8 cellular contexts compared by ENCODE assay signal in genomic region chr14:20989787-20990600, GRCh38. TPM values are rescaled to one million over a fixed set of nuclear protein-coding genes. Genes with fewer than 3 reads are reported as not detected.
A peak's percentile ranks its signal among the peaks of the same experiment; 100 is the strongest.
DNase-seq lines count a peak whose midpoint lies in the region; ATAC-seq and TF ChIP-seq lines count a peak whose summit lies in the region.

Gene METTL17, plus strand, starts transcription at chr14:20989980. Its CDS starts 23 bp downstream, at chr14:20990003.

- no peaks in the 10 kb centered on the region for H4K20me1 ChIP-seq in GM23248 (ENCODE audit: insufficient read depth)

- H3K27ac ChIP-seq in GM23248, result peak within 1 kb of the TSS; percentile 68
- H3K27ac ChIP-seq in RWPE1, result peak within 1 kb of the TSS; percentile 89

- peaks cover 5% of the 10 kb centered on the region for H3K4me1 Mint-ChIP-seq in activated T-helper 17 cell treated with anti-CD3 and anti-CD28 coated beads, Interleukin-2, amount 50 U/mL, for 72 hours
- peaks cover 15 to 42% (median 30%) of the 10 kb centered on the region in 4 donors for H3K4me1 Mint-ChIP-seq in naive thymus-derived CD8-positive, alpha-beta T cell

- no peaks in the 10 kb centered on the region for H3K9me2 ChIP-seq in GM23248 (ENCODE audit: insufficient read depth)

- H3K27ac Mint-ChIP-seq in activated T-helper 17 cell treated with anti-CD3 and anti-CD28 coated beads, Interleukin-2, amount 50 U/mL, for 72 hours, result peak within 1 kb of the TSS; percentile 91
- H3K27ac Mint-ChIP-seq in naive thymus-derived CD8-positive, alpha-beta T cell, result peak within 1 kb of the TSS; percentile 92 to 98 (median 94)

- peaks cover 22% of the 10 kb centered on the region; the same call in 1 of the 2 replicates for H3K36me3 ChIP-seq in GM23248 (ENCODE audit: low read depth)

- no peaks in the 10 kb centered on the region for H3K27me3 Mint-ChIP-seq in activated T-helper 17 cell treated with anti-CD3 and anti-CD28 coated beads, Interleukin-2, amount 50 U/mL, for 72 hours
- H3K27me3 Mint-ChIP-seq in naive thymus-derived CD8-positive, alpha-beta T cell, result no peaks in the 10 kb centered on the region

- POLR2A ChIA-PET in RWPE1 (lab: Yijun Ruan, JAX; ENCODE audit: low non-redundant PET), result interaction anchor here (0.5 kb wide), 1 partner anchor 293 kb away, joined by 3 read pairs; no protein-coding TSS in a partner anchor
- POLR2A ChIA-PET in naive thymus-derived CD8-positive, alpha-beta T cell (lab: Charles Lee), result interaction anchor here (1.7 kb wide), 1 partner anchor 19 kb away, joined by 5 read pairs; no protein-coding TSS in a partner anchor

- in situ Hi-C loops in GM23248 (cut with MboI), result no loop called here

- H3K79me2 ChIP-seq in GM23248 (ENCODE audit: insufficient read depth), result peaks cover 28% of the 10 kb centered on the region

- peak; percentile 69 for TF ChIP-seq CTCF in RWPE1 (conservative IDR thresholded peaks at IDR 0.05; ENCODE audit: low read depth)
- TF ChIP-seq CTCF in fibroblast of mammary gland (conservative IDR thresholded peaks at IDR 0.05; ENCODE audit: control insufficient read depth, insufficient read depth, low read depth, low read length), result peak; percentile 40

- 1 to 2% methylated on average over 41 to 42 of the region's 42 CpGs for WGBS in GM23248 (ENCODE audit: low coverage in 1 of 2, low lambda C conversion rate in 2 of 2, missing lambda C conversion rate in 2 of 2), 2 experiments

- ATAC-seq in activated T-helper 17 cell treated with anti-CD3 and anti-CD28 coated beads, Interleukin-2, amount 50 U/mL, for 72 hours (replicated peaks), result peak; percentile 97
- peak; percentile 94 for ATAC-seq in naive thymus-derived CD8-positive, alpha-beta T cell

- H3K4me3 ChIP-seq in GM23248, result peak within 1 kb of the TSS; percentile 89
- H3K4me3 ChIP-seq in fibroblast of mammary gland (ENCODE audit: control insufficient read depth, low read depth, low read length), result peak within 1 kb of the TSS; percentile 78

- DNase-seq in EL, result peak; percentile 98
- peak; percentile 99 for DNase-seq in GM23248
- DNase-seq in Kasumi-1 (lab: John Stamatoyannopoulos, UW), result peak; percentile 94 to 97
- DNase-seq in RWPE1 (ENCODE audit: low spot score), result peak; percentile 92
- peak; percentile 97 for DNase-seq in fibroblast of mammary gland (ENCODE audit: low read depth)
- DNase-seq in naive thymus-derived CD8-positive, alpha-beta T cell, result peak; percentile 66 to 91 (median 81)
- peak; percentile 74 to 85 (median 83) for DNase-seq in stimulated activated naive CD4-positive, alpha-beta T cell (lab: John Stamatoyannopoulos, UW)

- H3F3A ChIP-seq in GM23248 (ENCODE audit: insufficient read depth), result peaks cover 26% of the 10 kb centered on the region

- H3K9me3 ChIP-seq in GM23248 (ENCODE audit: low read depth), result no peaks in the 10 kb centered on the region

- H3K4me3 Mint-ChIP-seq in activated T-helper 17 cell treated with anti-CD3 and anti-CD28 coated beads, Interleukin-2, amount 50 U/mL, for 72 hours, result peak within 1 kb of the TSS; percentile 93
- peak within 1 kb of the TSS; percentile 89 to 99 (median 95) for H3K4me3 Mint-ChIP-seq in naive thymus-derived CD8-positive, alpha-beta T cell

- CTCF ChIA-PET in RWPE1 (lab: Yijun Ruan, JAX), result interaction anchor here (0.7 kb wide), 1 partner anchor 117 kb away, joined by 3 read pairs; no protein-coding TSS in a partner anchor

- H3K4me1 ChIP-seq in GM23248 (ENCODE audit: insufficient read depth), result peaks cover 33% of the 10 kb centered on the region

- H3K9me3 Mint-ChIP-seq in activated T-helper 17 cell treated with anti-CD3 and anti-CD28 coated beads, Interleukin-2, amount 50 U/mL, for 72 hours, result no peaks in the 10 kb centered on the region
- no peaks in the 10 kb centered on the region for H3K9me3 Mint-ChIP-seq in naive thymus-derived CD8-positive, alpha-beta T cell

- no peaks in the 10 kb centered on the region for H3K27me3 ChIP-seq in GM23248 (replicated peaks; ENCODE audit: insufficient read depth)

- peaks cover 55% of the 10 kb centered on the region for H3K36me3 Mint-ChIP-seq in activated T-helper 17 cell treated with anti-CD3 and anti-CD28 coated beads, Interleukin-2, amount 50 U/mL, for 72 hours (ENCODE audit: low read depth)
- peaks cover 0 to 34% (median 14%) of the 10 kb centered on the region in 3 donors for H3K36me3 Mint-ChIP-seq in naive thymus-derived CD8-positive, alpha-beta T cell

- peak within 1 kb of the TSS; percentile 82 for H3K9ac ChIP-seq in GM23248

- peak within 1 kb of the TSS; percentile 99 for H3K4me2 ChIP-seq in GM23248 (ENCODE audit: unreplicated experiment)

- peak within 1 kb of the TSS; percentile 93 for H2AFZ ChIP-seq in GM23248

RNA-seq across cellular contexts. Expression of gene METTL17, which starts in this region (rescaled TPM):
- 65.8 and 87.7 TPM in 2 replicates for total RNA-seq in GM23248 (2014; rRNA removed; shearing (Covaris generic))
- polyA plus RNA-seq in GM23248 (2016; fragmentation: Nextera tagmentation; extraction: Ambion mirVana), result 30.6 and 31.3 TPM in 2 replicates
- 100 to 1,000 TPM in 1 of 2 donors, 10 to 100 TPM in 1; 83.2 to 102 TPM for total RNA-seq in activated T-helper 17 cell treated with anti-CD3 and anti-CD28 coated beads, Interleukin-2, amount 50 U/mL, for 72 hours
- total RNA-seq in naive thymus-derived CD8-positive, alpha-beta T cell, result 100 to 1,000 TPM; 120 to 127 TPM
- polyA plus RNA-seq in naive thymus-derived CD8-positive, alpha-beta T cell, result 10 to 100 TPM; 29.8 to 50.8 (median 38.2) TPM

Comparison
In these comparisons a context has a peak if more than half of its experiments do, and no peak if none do; other contexts are left out.
1. Peak in every context shown above with its lines: DNase-seq, ATAC-seq, H3K4me3 ChIP-seq and H3K27ac ChIP-seq.